Comparison of ENCODE assay signal across 13 cellular contexts in the genomic region with DNA sequence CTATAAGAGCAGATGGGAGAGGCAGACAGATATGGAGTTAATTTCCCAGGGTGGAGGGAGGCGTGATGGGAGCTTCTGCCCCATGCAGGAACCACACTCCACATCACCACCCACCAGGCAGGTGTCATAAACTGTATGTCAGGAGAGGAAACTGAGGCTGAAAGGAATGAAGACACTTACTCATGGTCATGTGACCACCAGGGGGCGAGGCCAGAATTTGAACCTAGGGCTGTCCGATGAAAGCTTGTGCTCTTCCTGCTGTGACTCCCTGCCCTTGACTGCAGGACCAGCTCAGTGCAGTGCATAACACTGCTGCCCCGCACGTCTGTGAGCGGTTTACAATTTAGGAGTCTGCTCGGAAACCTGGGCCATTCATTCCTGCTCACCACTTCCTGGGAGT. TPM values are rescaled to one million over a fixed set of nuclear protein-coding genes. Genes with fewer than 3 reads are reported as not detected.
DNase-seq lines count a peak whose midpoint lies in the region; ATAC-seq and TF ChIP-seq lines count a peak whose summit lies in the region.
"Had no signal": no experiment of that assay in that cellular context is flagged by ENCODE, and none has a peak within 500 bp of the region (broad histone marks: within the 10 kb centered on the region; RNA-seq: fewer than 3 reads in every experiment).

No MANE protein-coding gene starts in this region.

- no peak for TF ChIP-seq EP300 in tibial nerve (IDR thresholded peaks at IDR 0.05)

- H3K9ac ChIP-seq in Loucy (ENCODE audit: low read depth, low read length, poor library complexity, severe bottlenecking) (no peak overlapping the region), colonic mucosa (ENCODE audit: low read depth in 2 of 2, low read length in 2 of 2) (no peak overlapping the region)

- CTCF ChIA-PET in CD8-positive, alpha-beta T cell (lab: Charles Lee): interaction anchor here (0.6 to 7.3 kb wide), 11 partner anchors 11 to 443 kb away, joined by 3 to 100 read pairs (median 4); partner anchors contain the start of gene NUP210

- ATAC-seq in CD8-positive, alpha-beta T cell: peak; percentile 38
- no peak for ATAC-seq in HG03175 (IDR thresholded peaks at IDR 0.05; ENCODE audit: unreplicated experiment)

- H3K27me3 ChIP-seq in CD8-positive, alpha-beta T cell (ENCODE audit: insufficient read depth, low read length): no peaks in the 10 kb centered on the region
- H3K27me3 ChIP-seq in Loucy (ENCODE audit: insufficient read depth, low read length, poor library complexity, severe bottlenecking): no peaks in the 10 kb centered on the region
- H3K27me3 ChIP-seq in tibial nerve: no peaks in the 10 kb centered on the region
- no peaks in the 10 kb centered on the region for H3K27me3 ChIP-seq in colonic mucosa

- H4K20me1 ChIP-seq in Loucy (ENCODE audit: insufficient read depth, low read length, poor library complexity, severe bottlenecking): no peaks in the 10 kb centered on the region

- peaks cover 17% of the 10 kb centered on the region for H3K4me1 ChIP-seq in CD8-positive, alpha-beta T cell (ENCODE audit: insufficient read depth, low read length)
- no peaks in the 10 kb centered on the region for H3K4me1 ChIP-seq in Loucy (ENCODE audit: insufficient read depth, low read length, poor library complexity, severe bottlenecking)
- H3K4me1 ChIP-seq in tibial nerve: peaks cover 0 to 2% (median 0%) of the 10 kb centered on the region in 4 donors
- no peaks in the 10 kb centered on the region for H3K4me1 ChIP-seq in colonic mucosa
- H3K4me1 ChIP-seq: Caco-2 had no signal

- DNase-seq in CD8-positive, alpha-beta T cell: peak in 5 of 7 experiments; percentile 13 to 54 (median 38)
- peak; percentile 19 for DNase-seq in activated T-cell treated with anti-CD3 and anti-CD28 coated beads for 1 hour (ENCODE audit: low read depth)
- no peak for DNase-seq in glutamatergic neuron
- no peak for DNase-seq in tibial nerve (ENCODE audit: low spot score in 2 of 2)
- DNase-seq in colonic mucosa: no peak
- DNase-seq in activated CD8-positive, alpha-beta memory T cell treated with anti-CD3 and anti-CD28 coated beads, Interleukin-2, amount 50 U/mL, for 48 hours: no peak
- DNase-seq: Caco-2, cerebellar nuclear complex, foreskin fibroblast, NCI-H1048, NCI-H82 had no signal

- no peaks in the 10 kb centered on the region for H3K9me2 ChIP-seq in Loucy (replicated peaks; ENCODE audit: low read depth, low read length)

- no peaks in the 10 kb centered on the region for H3K27me3 Mint-ChIP-seq in CD8-positive, alpha-beta T cell (ENCODE audit: low read depth)
- peaks cover 9% of the 10 kb centered on the region for H3K27me3 Mint-ChIP-seq in glutamatergic neuron (ENCODE audit: unreplicated experiment)

- peaks cover 88% of the 10 kb centered on the region for H3K36me3 ChIP-seq in CD8-positive, alpha-beta T cell (ENCODE audit: insufficient read depth, low read length)
- H3K36me3 ChIP-seq in Loucy (ENCODE audit: insufficient read depth, low read length) (peaks cover 100% of the 10 kb centered on the region), tibial nerve (peaks cover 0 to 5% (median 0%) of the 10 kb centered on the region in 3 donors), colonic mucosa (no peaks in the 10 kb centered on the region)

- H3K9me3 Mint-ChIP-seq in CD8-positive, alpha-beta T cell: no peaks in the 10 kb centered on the region
- H3K9me3 Mint-ChIP-seq in glutamatergic neuron (ENCODE audit: unreplicated experiment): peaks cover 2% of the 10 kb centered on the region

- no peak overlapping the region for H2AFZ ChIP-seq in Loucy (ENCODE audit: low read length)

- H3K9me3 ChIP-seq in CD8-positive, alpha-beta T cell (ENCODE audit: low read length): no peaks in the 10 kb centered on the region
- H3K9me3 ChIP-seq in Loucy (ENCODE audit: insufficient read depth, low read depth, low read length): no peaks in the 10 kb centered on the region
- no peaks in the 10 kb centered on the region for H3K9me3 ChIP-seq in tibial nerve
- H3K9me3 ChIP-seq in colonic mucosa: no peaks in the 10 kb centered on the region
- H3K9me3 ChIP-seq: Caco-2 had no signal

- TF ChIP-seq CTCF in CD8-positive, alpha-beta T cell (IDR thresholded peaks at IDR 0.05): no peak
- TF ChIP-seq CTCF in Loucy (conservative IDR thresholded peaks at IDR 0.05; ENCODE audit: low read length) (peak; percentile 35), glutamatergic neuron (IDR thresholded peaks at IDR 0.05; ENCODE audit: partially characterized antibody, unreplicated experiment) (peak; percentile 57), tibial nerve (IDR thresholded peaks at IDR 0.05) (no peak), colonic mucosa (IDR thresholded peaks at IDR 0.05) (no peak)

- no peak overlapping the region for H3K4me3 ChIP-seq in CD8-positive, alpha-beta T cell (ENCODE audit: low read depth, low read length)
- H3K4me3 ChIP-seq in Loucy (ENCODE audit: low read length, poor library complexity, severe bottlenecking) (no peak overlapping the region), tibial nerve (no peak overlapping the region), colonic mucosa (no peak overlapping the region)

- no peaks in the 10 kb centered on the region for H3K79me2 ChIP-seq in Loucy (ENCODE audit: insufficient read depth, low read length)

- POLR2A ChIA-PET in CD8-positive, alpha-beta T cell (lab: Charles Lee): interaction anchor here (3.4 kb wide), 1 partner anchor 61 kb away, joined by 13 read pairs; no protein-coding TSS in a partner anchor

- no peaks in the 10 kb centered on the region for H3F3A ChIP-seq in Loucy (ENCODE audit: low read depth)

- 77 to 87% methylated on average over 3 to 7 of the region's 7 CpGs for WGBS in tibial nerve, 2 donors

- TF ChIP-seq POLR2A in tibial nerve (IDR thresholded peaks at IDR 0.05): no peak

- intact Hi-C loops in CD8-positive, alpha-beta T cell (cut with DNase I, micrococcal nuclease): loop anchor here in 1 of 2 experiments (1.0 kb wide), 1 partner anchor 62 kb away; no protein-coding TSS in a partner anchor
- intact Hi-C loops in colonic mucosa (cut with DNase I): no loop called here

- no peak overlapping the region for H3K4me2 ChIP-seq in Loucy (ENCODE audit: low read depth, low read length, poor library complexity, severe bottlenecking)

- H3K36me3 Mint-ChIP-seq in CD8-positive, alpha-beta T cell: peaks cover 98% of the 10 kb centered on the region
- H3K36me3 Mint-ChIP-seq in glutamatergic neuron (ENCODE audit: unreplicated experiment): no peaks in the 10 kb centered on the region

- H3K27ac ChIP-seq in CD8-positive, alpha-beta T cell (ENCODE audit: low read depth, low read length): no peak overlapping the region
- H3K27ac ChIP-seq in tibial nerve (no peak overlapping the region), colonic mucosa (no peak overlapping the region)

- no peak overlapping the region for H3K4me3 Mint-ChIP-seq in CD8-positive, alpha-beta T cell
- H3K4me3 Mint-ChIP-seq in glutamatergic neuron (ENCODE audit: unreplicated experiment): no peak overlapping the region

- H3K4me1 Mint-ChIP-seq in CD8-positive, alpha-beta T cell (ENCODE audit: low read depth): peaks cover 21% of the 10 kb centered on the region
- H3K4me1 Mint-ChIP-seq in glutamatergic neuron (ENCODE audit: low read depth, unreplicated experiment): peaks cover 3% of the 10 kb centered on the region

- no peak overlapping the region for H3K27ac Mint-ChIP-seq in CD8-positive, alpha-beta T cell
- H3K27ac Mint-ChIP-seq in glutamatergic neuron (ENCODE audit: unreplicated experiment): no peak overlapping the region

RNA-seq across cellular contexts. Expression of gene NUP210, which starts 28.8 kb away (rescaled TPM):
- 10 to 100 TPM; 80.6 to 82.6 TPM for total RNA-seq in CD8-positive, alpha-beta T cell
- total RNA-seq in glutamatergic neuron (ENCODE audit: unreplicated experiment) (2.4 TPM), tibial nerve (1 to 10 TPM; 1.3 to 9.3 (median 2.0) TPM), colonic mucosa (10 to 100 TPM in 1 of 2 donors, 1 to 10 TPM in 1; 7.5 to 23.8 TPM)

Comparison
In these comparisons a context has a peak if more than half of its experiments do, and no peak if none do; other contexts are left out.
1. DNase-seq: peak in CD8-positive, alpha-beta T cell (5 of 7) and activated T-cell treated with anti-CD3 and anti-CD28 coated beads for 1 hour (single experiment); none in glutamatergic neuron (single experiment), tibial nerve (0 of 2), colonic mucosa (single experiment) and activated CD8-positive, alpha-beta memory T cell treated with anti-CD3 and anti-CD28 coated beads, Interleukin-2, amount 50 U/mL, for 48 hours (single experiment).
2. CTCF ChIP-seq: peak in Loucy (single experiment) and glutamatergic neuron (single experiment); none in CD8-positive, alpha-beta T cell (single experiment), tibial nerve (0 of 5) and colonic mucosa (single experiment).